31 cellular contexts compared by ENCODE assay signal in genomic region chr4:129474698-129475097, GRCh38.
"Had no signal": no experiment of that assay in that cellular context is flagged by ENCODE, and none has a peak within 500 bp of the region (broad histone marks: within the 10 kb centered on the region; RNA-seq: fewer than 3 reads in every experiment).

No MANE protein-coding gene starts in this region.

- H3K4me1 Mint-ChIP-seq: activated CD4-positive, alpha-beta T cell treated with anti-CD3 and anti-CD28 coated beads for 36 hours; activated CD4-positive, alpha-beta T cell treated with anti-CD3 and anti-CD28 coated beads, Interleukin-2, amount 10 ng/mL, durations not matched to agents 24 days and 14 days; activated CD8-positive, alpha-beta memory T cell treated with anti-CD3 and anti-CD28 coated beads, Interleukin-2, amount 10 ng/mL, durations not matched to agents 7 days and 5 days; activated naive CD4-positive, alpha-beta T cell treated with anti-CD3 and anti-CD28 coated beads, Interleukin-2, amount 10 ng/mL, durations not matched to agents 7 days and 5 days; activated naive CD8-positive, alpha-beta T cell treated with anti-CD3 and anti-CD28 coated beads, Interleukin-2, amount 10 ng/mL, durations not matched to agents 7 days and 5 days; brain had no signal

- H3K9me3 ChIP-seq: ascending aorta, colonic mucosa had no signal

- DNase-seq: activated CD4-positive, alpha-beta memory T cell treated with anti-CD3 and anti-CD28 coated beads for 36 hours; activated CD4-positive, alpha-beta T cell treated with anti-CD3 and anti-CD28 coated beads for 36 hours; activated CD4-positive, alpha-beta T cell treated with anti-CD3 and anti-CD28 coated beads, Interleukin-2, amount 10 ng/mL, durations not matched to agents 24 days and 14 days; activated CD4-positive, CD25-positive, alpha-beta regulatory T cell; activated CD4-positive, CD25-positive, alpha-beta regulatory T cell treated with anti-CD3 and anti-CD28 coated beads, Interleukin-2, amount 50 U/mL, for 72 hours; activated CD8-positive, alpha-beta memory T cell treated with anti-CD3 and anti-CD28 coated beads, Interleukin-2, amount 10 ng/mL, durations not matched to agents 7 days and 5 days; activated CD8-positive, alpha-beta memory T cell treated with anti-CD3 and anti-CD28 coated beads, Interleukin-2, amount 50 U/mL, for 4 hours; activated CD8-positive, alpha-beta T cell treated with anti-CD3 and anti-CD28 coated beads, Interleukin-2, amount 10 ng/mL, durations not matched to agents 7 days and 5 days; activated gamma-delta T cell; activated naive CD4-positive, alpha-beta T cell; activated naive CD4-positive, alpha-beta T cell treated with anti-CD3 and anti-CD28 coated beads, Interleukin-2, amount 10 ng/mL, durations not matched to agents 7 days and 5 days; activated naive CD8-positive, alpha-beta T cell treated with anti-CD3 and anti-CD28 coated beads, Interleukin-2, amount 10 ng/mL, durations not matched to agents 7 days and 5 days; activated T-cell treated with anti-CD3 and anti-CD28 coated beads, Interleukin-2, amount 50 U/mL, for 1 hour; activated T-cell treated with anti-CD3 and anti-CD28 coated beads, Interleukin-2, amount 50 U/mL, for 48 hours; central memory CD4-positive, alpha-beta T cell; cerebellar nuclear complex; colonic mucosa; effector CD8-positive, alpha-beta T cell; foreskin fibroblast; head of caudate nucleus; T-helper 1 cell; T-helper 17 cell; T1000; WERI-Rb-1 had no signal

- H3K27ac Mint-ChIP-seq: activated CD4-positive, alpha-beta memory T cell treated with anti-CD3 and anti-CD28 coated beads for 36 hours; activated CD4-positive, alpha-beta T cell treated with anti-CD3 and anti-CD28 coated beads for 36 hours; activated CD4-positive, alpha-beta T cell treated with anti-CD3 and anti-CD28 coated beads, Interleukin-2, amount 10 ng/mL, durations not matched to agents 24 days and 14 days; activated CD8-positive, alpha-beta memory T cell treated with anti-CD3 and anti-CD28 coated beads, Interleukin-2, amount 10 ng/mL, durations not matched to agents 7 days and 5 days; activated CD8-positive, alpha-beta T cell treated with anti-CD3 and anti-CD28 coated beads, Interleukin-2, amount 10 ng/mL, durations not matched to agents 7 days and 5 days; activated naive CD4-positive, alpha-beta T cell treated with anti-CD3 and anti-CD28 coated beads, Interleukin-2, amount 10 ng/mL, durations not matched to agents 7 days and 5 days; activated naive CD4-positive, alpha-beta T cell treated with anti-CD3 and anti-CD28 coated beads, Interleukin-2, amount 50 U/mL, for 72 hours; activated naive CD8-positive, alpha-beta T cell treated with anti-CD3 and anti-CD28 coated beads, Interleukin-2, amount 10 ng/mL, durations not matched to agents 7 days and 5 days; brain; T-helper 17 cell; T-helper 2 cell treated with Interferon-gamma antibody and Interleukin-4, amounts not matched to agents 5 μg/mL and 100 μg/mL, for 36 hours had no signal

- ATAC-seq: activated CD4-positive, alpha-beta T cell treated with anti-CD3 and anti-CD28 coated beads for 36 hours; activated CD8-positive, alpha-beta memory T cell treated with anti-CD3 and anti-CD28 coated beads, Interleukin-2, amount 10 ng/mL, durations not matched to agents 7 days and 5 days; activated CD8-positive, alpha-beta T cell treated with anti-CD3 and anti-CD28 coated beads, Interleukin-2, amount 10 ng/mL, durations not matched to agents 7 days and 5 days; activated naive CD4-positive, alpha-beta T cell treated with anti-CD3 and anti-CD28 coated beads, Interleukin-2, amount 50 U/mL, for 72 hours; esophagus mucosa; T-helper 17 cell had no signal

- H3K4me1 ChIP-seq: ascending aorta, breast epithelium, colonic mucosa had no signal

- H3K4me3 ChIP-seq: ascending aorta, breast epithelium, cardiac muscle cell, colonic mucosa had no signal

- H3K4me3 Mint-ChIP-seq: activated CD4-positive, alpha-beta memory T cell treated with anti-CD3 and anti-CD28 coated beads for 36 hours; activated CD4-positive, alpha-beta T cell treated with anti-CD3 and anti-CD28 coated beads for 36 hours; activated CD4-positive, alpha-beta T cell treated with anti-CD3 and anti-CD28 coated beads, Interleukin-2, amount 10 ng/mL, durations not matched to agents 24 days and 14 days; activated CD8-positive, alpha-beta memory T cell treated with anti-CD3 and anti-CD28 coated beads, Interleukin-2, amount 10 ng/mL, durations not matched to agents 7 days and 5 days; activated CD8-positive, alpha-beta T cell treated with anti-CD3 and anti-CD28 coated beads, Interleukin-2, amount 10 ng/mL, durations not matched to agents 7 days and 5 days; activated naive CD4-positive, alpha-beta T cell treated with anti-CD3 and anti-CD28 coated beads, Interleukin-2, amount 10 ng/mL, durations not matched to agents 7 days and 5 days; activated naive CD8-positive, alpha-beta T cell treated with anti-CD3 and anti-CD28 coated beads, Interleukin-2, amount 10 ng/mL, durations not matched to agents 7 days and 5 days; brain; T-helper 17 cell; T-helper 2 cell treated with Interferon-gamma antibody and Interleukin-4, amounts not matched to agents 5 μg/mL and 100 μg/mL, for 36 hours had no signal

- H3K36me3 Mint-ChIP-seq: activated CD4-positive, alpha-beta memory T cell treated with anti-CD3 and anti-CD28 coated beads for 36 hours; activated CD8-positive, alpha-beta memory T cell treated with anti-CD3 and anti-CD28 coated beads, Interleukin-2, amount 10 ng/mL, durations not matched to agents 7 days and 5 days; activated naive CD4-positive, alpha-beta T cell treated with anti-CD3 and anti-CD28 coated beads, Interleukin-2, amount 10 ng/mL, durations not matched to agents 7 days and 5 days; activated naive CD8-positive, alpha-beta T cell treated with anti-CD3 and anti-CD28 coated beads, Interleukin-2, amount 10 ng/mL, durations not matched to agents 7 days and 5 days; brain had no signal

- H3K9me3 Mint-ChIP-seq: activated CD4-positive, alpha-beta T cell treated with anti-CD3 and anti-CD28 coated beads, Interleukin-2, amount 10 ng/mL, durations not matched to agents 24 days and 14 days; activated naive CD4-positive, alpha-beta T cell treated with anti-CD3 and anti-CD28 coated beads, Interleukin-2, amount 10 ng/mL, durations not matched to agents 7 days and 5 days had no signal

- H3K27me3 ChIP-seq: ascending aorta, breast epithelium, cardiac muscle cell, colonic mucosa had no signal

- H3K27me3 Mint-ChIP-seq: activated CD4-positive, alpha-beta memory T cell treated with anti-CD3 and anti-CD28 coated beads for 36 hours; activated CD4-positive, alpha-beta T cell treated with anti-CD3 and anti-CD28 coated beads for 36 hours; activated CD4-positive, alpha-beta T cell treated with anti-CD3 and anti-CD28 coated beads, Interleukin-2, amount 10 ng/mL, durations not matched to agents 24 days and 14 days; activated CD8-positive, alpha-beta memory T cell treated with anti-CD3 and anti-CD28 coated beads, Interleukin-2, amount 10 ng/mL, durations not matched to agents 7 days and 5 days; activated naive CD4-positive, alpha-beta T cell treated with anti-CD3 and anti-CD28 coated beads, Interleukin-2, amount 10 ng/mL, durations not matched to agents 7 days and 5 days; activated naive CD8-positive, alpha-beta T cell treated with anti-CD3 and anti-CD28 coated beads, Interleukin-2, amount 10 ng/mL, durations not matched to agents 7 days and 5 days; brain; T-helper 17 cell had no signal

- H3K27ac ChIP-seq: ascending aorta, breast epithelium, cardiac muscle cell, colonic mucosa, WERI-Rb-1 had no signal

- H3K36me3 ChIP-seq: ascending aorta, breast epithelium, cardiac muscle cell, colonic mucosa, WERI-Rb-1 had no signal
